ENCODE assay signal across 30 cellular contexts in genomic region chr5:72121052-72121451, GRCh38. TPM values are rescaled to one million over a fixed set of nuclear protein-coding genes. Genes with fewer than 3 reads are reported as not detected.
DNase-seq lines count a peak whose midpoint lies in the region; ATAC-seq and TF ChIP-seq lines count a peak whose summit lies in the region.
"Had no signal": no experiment of that assay in that cellular context is flagged by ENCODE, and none has a peak within 500 bp of the region (broad histone marks: within the 10 kb centered on the region; RNA-seq: fewer than 3 reads in every experiment).

No MANE protein-coding gene starts in this region.

- H3K4me1 Mint-ChIP-seq in WTC11: peaks cover 55% of the 10 kb centered on the region
- H3K4me1 Mint-ChIP-seq: activated CD8-positive, alpha-beta memory T cell treated with anti-CD3 and anti-CD28 coated beads, Interleukin-2, amount 10 ng/mL, durations not matched to agents 7 days and 5 days; activated naive CD8-positive, alpha-beta T cell treated with anti-CD3 and anti-CD28 coated beads, Interleukin-2, amount 50 U/mL, for 24 hours; memory B cell had no signal

- H3K4me2 ChIP-seq in hepatocyte: no peak overlapping the region

- TF ChIP-seq CTCF in WTC11 (IDR thresholded peaks at IDR 0.05) (no peak), esophagus muscularis mucosa (IDR thresholded peaks at IDR 0.05) (no peak), tibial artery (IDR thresholded peaks at IDR 0.05) (no peak), hepatocyte (IDR thresholded peaks at IDR 0.05; ENCODE audit: poor library complexity) (no peak)

- no peak for TF ChIP-seq EP300 in esophagus muscularis mucosa (IDR thresholded peaks at IDR 0.05)

- H3K9ac ChIP-seq in HUES64 (ENCODE audit: low read depth, low read length): no peak overlapping the region

- H3K27ac ChIP-seq in HUES64 (ENCODE audit: low read depth, low read length): peak overlapping the region; percentile 76; the same call in 1 of the 2 replicates
- peak overlapping the region in 3 of 4 donors; percentile 5 to 23 (median 6) for H3K27ac ChIP-seq in esophagus muscularis mucosa (replicated peaks in 1 of 4)
- H3K27ac ChIP-seq in tibial artery: peak overlapping the region; percentile 0 to 21
- no peak overlapping the region for H3K27ac ChIP-seq in hepatocyte
- H3K27ac ChIP-seq: body of pancreas, left lung, psoas muscle, SJSA1 had no signal

- H3K9me3 ChIP-seq in HUES64 (ENCODE audit: insufficient read depth, low read depth, low read length): no peaks in the 10 kb centered on the region
- no peaks in the 10 kb centered on the region for H3K9me3 ChIP-seq in esophagus muscularis mucosa
- H3K9me3 ChIP-seq in tibial artery: no peaks in the 10 kb centered on the region
- no peaks in the 10 kb centered on the region for H3K9me3 ChIP-seq in hepatocyte (ENCODE audit: low read depth)
- H3K9me3 ChIP-seq: HAP-1, left lung, psoas muscle, SJSA1 had no signal

- no peaks in the 10 kb centered on the region for H3K9me2 ChIP-seq in hepatocyte (replicated peaks; ENCODE audit: insufficient read depth)

- peaks cover 8% of the 10 kb centered on the region for H4K20me1 ChIP-seq in hepatocyte (ENCODE audit: insufficient read depth, poor library complexity, severe bottlenecking)

- H3K27me3 Mint-ChIP-seq in WTC11 (ENCODE audit: low read depth): no peaks in the 10 kb centered on the region
- H3K27me3 Mint-ChIP-seq: type B pancreatic cell had no signal

- peaks cover 32% of the 10 kb centered on the region for H3K36me3 Mint-ChIP-seq in WTC11
- H3K36me3 Mint-ChIP-seq: activated CD8-positive, alpha-beta memory T cell treated with anti-CD3 and anti-CD28 coated beads, Interleukin-2, amount 10 ng/mL, durations not matched to agents 7 days and 5 days; memory B cell had no signal

- no peaks in the 10 kb centered on the region for H3K27me3 ChIP-seq in HUES64 (ENCODE audit: insufficient read depth, low read length)
- no peaks in the 10 kb centered on the region for H3K27me3 ChIP-seq in esophagus muscularis mucosa
- no peaks in the 10 kb centered on the region for H3K27me3 ChIP-seq in tibial artery
- H3K27me3 ChIP-seq in hepatocyte: no peaks in the 10 kb centered on the region
- H3K27me3 ChIP-seq: body of pancreas, left lung, SJSA1 had no signal

- no peak for TF ChIP-seq POLR2A in esophagus muscularis mucosa (IDR thresholded peaks at IDR 0.05; ENCODE audit: low read depth)

- peaks cover 7% of the 10 kb centered on the region for H3K9me3 Mint-ChIP-seq in WTC11
- H3K9me3 Mint-ChIP-seq: activated naive CD8-positive, alpha-beta T cell treated with anti-CD3 and anti-CD28 coated beads, Interleukin-2, amount 50 U/mL, for 24 hours; activated T-cell treated with anti-CD3 and anti-CD28 coated beads, Interleukin-2, amount 50 U/mL, for 4 hours; T-helper 1 cell treated with Interleukin-12 subunit alpha and Interleukin-12 subunit beta and Interleukin-4 antibody, amounts not matched to agents 30 μg/mL and 1 μg/mL, for 36 hours; type B pancreatic cell had no signal

- no peak for ATAC-seq in WTC11
- ATAC-seq: activated CD4-positive, CD25-positive, alpha-beta regulatory T cell treated with anti-CD3 and anti-CD28 coated beads, Interleukin-2, amount 50 U/mL, for 24 hours; activated CD8-positive, alpha-beta memory T cell treated with anti-CD3 and anti-CD28 coated beads, Interleukin-2, amount 10 ng/mL, durations not matched to agents 7 days and 5 days; activated naive CD8-positive, alpha-beta T cell treated with anti-CD3 and anti-CD28 coated beads, Interleukin-2, amount 50 U/mL, for 24 hours; activated T-cell treated with anti-CD3 and anti-CD28 coated beads, Interleukin-2, amount 50 U/mL, for 4 hours; body of pancreas; left lung; psoas muscle had no signal

- H2AFZ ChIP-seq in hepatocyte: no peak overlapping the region

- H3K4me3 ChIP-seq in HUES64 (ENCODE audit: low read length) (no peak overlapping the region), esophagus muscularis mucosa (no peak overlapping the region), tibial artery (no peak overlapping the region), hepatocyte (no peak overlapping the region)
- H3K4me3 ChIP-seq: body of pancreas, HAP-1, left lung, psoas muscle, SJSA1 had no signal

- WGBS in HUES64: 80% methylated on average over 6 of the region's 7 CpGs
- WGBS in esophagus muscularis mucosa: 57% methylated on average over 5 of the region's 7 CpGs
- WGBS in hepatocyte (ENCODE audit: low lambda C conversion rate, missing lambda C conversion rate): 72% methylated on average over 7 of the region's 7 CpGs

- H3K4me3 Mint-ChIP-seq in WTC11: no peak overlapping the region
- H3K4me3 Mint-ChIP-seq: activated CD8-positive, alpha-beta memory T cell treated with anti-CD3 and anti-CD28 coated beads, Interleukin-2, amount 10 ng/mL, durations not matched to agents 7 days and 5 days; activated naive CD8-positive, alpha-beta T cell treated with anti-CD3 and anti-CD28 coated beads, Interleukin-2, amount 50 U/mL, for 24 hours; activated T-cell treated with anti-CD3 and anti-CD28 coated beads, Interleukin-2, amount 50 U/mL, for 4 hours; memory B cell; T-helper 1 cell treated with Interleukin-12 subunit alpha and Interleukin-12 subunit beta and Interleukin-4 antibody, amounts not matched to agents 30 μg/mL and 1 μg/mL, for 36 hours had no signal

- intact Hi-C loops in esophagus muscularis mucosa (cut with DNase I): loop anchor here (5.0 kb wide), 1 partner anchor 61 kb away; no protein-coding TSS in a partner anchor
- intact Hi-C loops in tibial artery (cut with DNase I; ENCODE audit: low total_unique reads): no loop called here

- POLR2A ChIA-PET in WTC11 (lab: Charles Lee): no interaction called here

- CTCF ChIA-PET in WTC11 (lab: Charles Lee): interaction anchor here (1.3 kb wide), 1 partner anchor 11 kb away, joined by 3 read pairs; no protein-coding TSS in a partner anchor

- peak overlapping the region; percentile 96 for H3K27ac Mint-ChIP-seq in WTC11
- H3K27ac Mint-ChIP-seq: activated CD8-positive, alpha-beta memory T cell treated with anti-CD3 and anti-CD28 coated beads, Interleukin-2, amount 10 ng/mL, durations not matched to agents 7 days and 5 days; activated naive CD8-positive, alpha-beta T cell treated with anti-CD3 and anti-CD28 coated beads, Interleukin-2, amount 50 U/mL, for 24 hours; memory B cell; T-helper 1 cell treated with Interleukin-12 subunit alpha and Interleukin-12 subunit beta and Interleukin-4 antibody, amounts not matched to agents 30 μg/mL and 1 μg/mL, for 36 hours had no signal

- peaks cover 22% of the 10 kb centered on the region for H3K79me2 ChIP-seq in hepatocyte

- H3K4me1 ChIP-seq in HUES64 (ENCODE audit: insufficient read depth, low read length) (peaks cover 48% of the 10 kb centered on the region), esophagus muscularis mucosa (peaks cover 5 to 64% (median 53%) of the 10 kb centered on the region in 4 donors), tibial artery (peaks cover 0 to 97% (median 38%) of the 10 kb centered on the region in 4 donors), hepatocyte (ENCODE audit: insufficient read depth) (peaks cover 7% of the 10 kb centered on the region)
- H3K4me1 ChIP-seq: body of pancreas, left lung, psoas muscle had no signal

- H3K36me3 ChIP-seq in HUES64 (ENCODE audit: insufficient read depth, low read length) (peaks cover 56% of the 10 kb centered on the region), esophagus muscularis mucosa (peaks cover 7 to 58% (median 33%) of the 10 kb centered on the region in 4 donors), tibial artery (peaks cover 24 to 41% (median 37%) of the 10 kb centered on the region in 3 donors), hepatocyte (replicated peaks; ENCODE audit: insufficient read depth, low read depth) (no peaks in the 10 kb centered on the region)
- H3K36me3 ChIP-seq: left lung had no signal

- DNase-seq in WTC11 (ENCODE audit: low spot score): no peak
- no peak for DNase-seq in esophagus muscularis mucosa (ENCODE audit: extremely low spot score)
- DNase-seq in tibial artery: no peak
- no peak for DNase-seq in hepatocyte (ENCODE audit: low spot score)
- no peak for DNase-seq in amygdala (lab: John Stamatoyannopoulos, UW)
- DNase-seq in nucleus accumbens (lab: John Stamatoyannopoulos, UW): no peak
- DNase-seq: activated CD4-positive, alpha-beta T cell treated with anti-CD3 and anti-CD28 coated beads, Interleukin-2, amount 50 U/mL, for 4 hours; activated CD8-positive, alpha-beta memory T cell treated with anti-CD3 and anti-CD28 coated beads, Interleukin-2, amount 10 ng/mL, durations not matched to agents 7 days and 5 days; activated gamma-delta T cell treated with Interleukin-2 at 50 U/mL for 16 hours; activated naive CD8-positive, alpha-beta T cell treated with anti-CD3 and anti-CD28 coated beads, Interleukin-2, amount 50 U/mL, for 24 hours; activated T-cell treated with anti-CD3 and anti-CD28 coated beads, Interleukin-2, amount 50 U/mL, for 4 hours; body of pancreas; C1 segment of cervical spinal cord; DMS153; islet precursor cell; KG1; left lung; NCI-H446; occipital lobe; psoas muscle; RPMI8226; stimulated activated CD4-positive, alpha-beta T cell treated with anti-CD3 and anti-CD28 coated beads, Interleukin-4, amount 100 ng/mL, for 24 hours had no signal

TF ChIP-seq in WTC11, 78 proteins besides CTCF, POLR2A, EP300 and RAD21 (continues in another document):
- TF ChIP-seq JUN (CRISPR knock-in tag; IDR thresholded peaks at IDR 0.05) (no peak), ZNF219 (CRISPR knock-in tag; IDR thresholded peaks at IDR 0.05; ENCODE audit: borderline replicate concordance) (no peak), ZNF232 (CRISPR knock-in tag; IDR thresholded peaks at IDR 0.05) (no peak)

RNA-seq across cellular contexts. Expression of gene MAP1B, which starts 13.8 kb away (rescaled TPM):
- 71.5 TPM for polyA plus RNA-seq in HUES64 (2013, experiment 1 of 2)
- polyA plus RNA-seq in HUES64 (2013, experiment 2 of 2): 75.9 TPM
- total RNA-seq in WTC11 (2021) (65.4 to 95.0 TPM (median 65.7 TPM) in 3 replicates), esophagus muscularis mucosa (1,000 to 10,000 TPM in 2 of 4 donors, 100 to 1,000 TPM in 2; 755 to 1,378 (median 1,096) TPM), hepatocyte (40.8 and 82.4 TPM in 2 replicates)
- 115 and 142 TPM in 2 replicates for polyA plus RNA-seq in hepatocyte
- total RNA-seq: OCI-LY7 had no signal
